In the genomic region with DNA sequence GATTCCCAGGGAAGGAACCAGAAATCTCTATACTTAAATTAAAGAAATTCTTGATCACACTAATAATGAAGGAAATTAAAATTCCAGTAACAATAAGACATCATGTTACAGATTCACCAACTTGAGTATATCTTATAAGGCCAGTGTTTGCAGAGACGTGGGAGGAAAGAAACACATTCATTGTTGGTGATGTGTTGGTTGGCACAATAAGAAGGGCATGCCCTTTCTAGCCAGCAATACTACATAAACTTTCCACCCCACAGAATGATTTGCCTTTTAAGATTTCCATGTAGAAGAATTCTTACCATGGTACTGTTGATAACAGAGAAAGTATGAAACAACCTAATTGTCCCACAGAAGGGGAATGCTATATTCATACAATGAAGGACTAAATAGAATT, we compare ENCODE assay signal across 15 cellular contexts.
A peak's percentile ranks its signal among the peaks of the same experiment; 100 is the strongest.
DNase-seq lines count a peak whose midpoint lies in the region; ATAC-seq and TF ChIP-seq lines count a peak whose summit lies in the region.
"Had no signal": no experiment of that assay in that cellular context is flagged by ENCODE, and none has a peak within 500 bp of the region (broad histone marks: within the 10 kb centered on the region; RNA-seq: fewer than 3 reads in every experiment).

No MANE protein-coding gene starts in this region.

- H3K4me1 Mint-ChIP-seq in activated CD4-positive, alpha-beta memory T cell treated with anti-CD3 and anti-CD28 coated beads, Interleukin-2, amount 10 ng/mL, durations not matched to agents 7 days and 5 days: no peaks in the 10 kb centered on the region
- H3K4me1 Mint-ChIP-seq in activated T-cell treated with anti-CD3 and anti-CD28 coated beads, Interleukin-2, amount 50 U/mL, for 72 hours (ENCODE audit: low read depth): no peaks in the 10 kb centered on the region
- H3K4me1 Mint-ChIP-seq: CD4-positive, alpha-beta memory T cell had no signal

- no peaks in the 10 kb centered on the region for H3K27me3 ChIP-seq in PC-3 (ENCODE audit: low read length)
- H3K27me3 ChIP-seq: BE2C had no signal

- H3K9ac ChIP-seq in PC-3 (ENCODE audit: low read length): no peak overlapping the region

- no peak overlapping the region for H3K4me2 ChIP-seq in PC-3 (ENCODE audit: low read length)
- H3K4me2 ChIP-seq: A549 had no signal

- no peak overlapping the region for H3K27ac ChIP-seq in PC-3 (ENCODE audit: low read length)
- H3K27ac ChIP-seq: A549, C4-2B had no signal

- H3K4me3 Mint-ChIP-seq in activated CD4-positive, alpha-beta memory T cell treated with anti-CD3 and anti-CD28 coated beads, Interleukin-2, amount 10 ng/mL, durations not matched to agents 7 days and 5 days: no peak overlapping the region
- no peak overlapping the region for H3K4me3 Mint-ChIP-seq in activated T-cell treated with anti-CD3 and anti-CD28 coated beads, Interleukin-2, amount 50 U/mL, for 72 hours
- H3K4me3 Mint-ChIP-seq: CD4-positive, alpha-beta memory T cell had no signal

- H3K79me2 ChIP-seq in PC-3 (ENCODE audit: low read length): no peaks in the 10 kb centered on the region

- H3K4me3 ChIP-seq in PC-3 (ENCODE audit: low read length) (no peak overlapping the region), astrocyte of the spinal cord (ENCODE audit: low read depth, low read length) (no peak overlapping the region), fibroblast of the aortic adventitia (ENCODE audit: low read depth, low read length) (no peak overlapping the region)
- H3K4me3 ChIP-seq: A549 had no signal

- in situ Hi-C loops in astrocyte of the spinal cord (cut with HindIII; ENCODE audit: low sequenced_read_pairs): no loop called here

- POLR2A ChIA-PET in PC-3 (lab: Charles Lee; ENCODE audit: unreplicated experiment): no interaction called here
- POLR2A ChIA-PET in activated CD4-positive, alpha-beta memory T cell treated with anti-CD3 and anti-CD28 coated beads, Interleukin-2, amount 10 ng/mL, durations not matched to agents 7 days and 5 days (lab: Charles Lee): no interaction called here

- H3K4me1 ChIP-seq in PC-3 (ENCODE audit: insufficient read depth, low read length): no peaks in the 10 kb centered on the region
- H3K4me1 ChIP-seq: A549, BE2C had no signal

- no peaks in the 10 kb centered on the region for H3K27me3 Mint-ChIP-seq in activated CD4-positive, alpha-beta memory T cell treated with anti-CD3 and anti-CD28 coated beads, Interleukin-2, amount 10 ng/mL, durations not matched to agents 7 days and 5 days
- H3K27me3 Mint-ChIP-seq in activated T-cell treated with anti-CD3 and anti-CD28 coated beads, Interleukin-2, amount 50 U/mL, for 72 hours (ENCODE audit: low read depth): no peaks in the 10 kb centered on the region
- H3K27me3 Mint-ChIP-seq: CD4-positive, alpha-beta memory T cell had no signal

- CTCF ChIA-PET in PC-3 (lab: Charles Lee): no interaction called here
- CTCF ChIA-PET in activated CD4-positive, alpha-beta memory T cell treated with anti-CD3 and anti-CD28 coated beads, Interleukin-2, amount 10 ng/mL, durations not matched to agents 7 days and 5 days (lab: Charles Lee): no interaction called here

- no peaks in the 10 kb centered on the region for H3K9me3 ChIP-seq in PC-3 (ENCODE audit: low read length)
- H3K9me3 ChIP-seq: A549, BE2C had no signal

- H4K20me1 ChIP-seq in PC-3 (ENCODE audit: low read length): no peaks in the 10 kb centered on the region

- DNase-seq in PC-3 (peak; percentile 53), astrocyte of the spinal cord (ENCODE audit: low read depth, low spot score) (peak; percentile 9), fibroblast of the aortic adventitia (ENCODE audit: low read depth) (peak; percentile 11), NCI-H524 (lab: John Stamatoyannopoulos, UW) (no peak), NCI-H1436 (lab: John Stamatoyannopoulos, UW) (no peak)
- no peak for DNase-seq in activated CD4-positive, alpha-beta memory T cell treated with anti-CD3 and anti-CD28 coated beads, Interleukin-2, amount 10 ng/mL, durations not matched to agents 7 days and 5 days
- no peak for DNase-seq in activated T-cell treated with anti-CD3 and anti-CD28 coated beads, Interleukin-2, amount 50 U/mL, for 72 hours
- DNase-seq: BE2C; CD4-positive, alpha-beta memory T cell; DMS153; DMS79 treated with DMSO at 0.1 percent for 48 hours; EL; IMR-90 had no signal

- no peaks in the 10 kb centered on the region for H3K9me2 ChIP-seq in PC-3 (replicated peaks; ENCODE audit: low read length)

- H3K36me3 Mint-ChIP-seq in activated CD4-positive, alpha-beta memory T cell treated with anti-CD3 and anti-CD28 coated beads, Interleukin-2, amount 10 ng/mL, durations not matched to agents 7 days and 5 days (ENCODE audit: low read depth): no peaks in the 10 kb centered on the region
- no peaks in the 10 kb centered on the region for H3K36me3 Mint-ChIP-seq in activated T-cell treated with anti-CD3 and anti-CD28 coated beads, Interleukin-2, amount 50 U/mL, for 72 hours (ENCODE audit: insufficient read depth in 2 of 2)
- H3K36me3 Mint-ChIP-seq: CD4-positive, alpha-beta memory T cell had no signal

- TF ChIP-seq CTCF in PC-3 (conservative IDR thresholded peaks at IDR 0.05; ENCODE audit: low read depth, low read length): no peak
- TF ChIP-seq CTCF in astrocyte of the spinal cord (IDR thresholded peaks at IDR 0.05; ENCODE audit: low read depth, low read length): no peak
- no peak for TF ChIP-seq CTCF in fibroblast of the aortic adventitia (IDR thresholded peaks at IDR 0.05; ENCODE audit: insufficient read depth, low read length)

- no peaks in the 10 kb centered on the region for H3K36me3 ChIP-seq in PC-3 (ENCODE audit: low read depth, low read length)
- H3K36me3 ChIP-seq: BE2C had no signal

- H2AFZ ChIP-seq in PC-3 (ENCODE audit: low read length): no peak overlapping the region

- ATAC-seq in PC-3: no peak
- ATAC-seq in activated T-cell treated with anti-CD3 and anti-CD28 coated beads, Interleukin-2, amount 50 U/mL, for 72 hours (replicated peaks in 1 of 2): no peak
- ATAC-seq: A549 had no signal

- BruUV-seq in PC-3 (replicated peaks; lab: Mats Ljungman, UMichigan): no TSS peak

- no peaks in the 10 kb centered on the region for H3F3A ChIP-seq in PC-3 (ENCODE audit: low read length, unreplicated experiment)

- intact Hi-C loops in PC-3 (cut with micrococcal nuclease): no loop called here

- H3K27ac Mint-ChIP-seq in activated CD4-positive, alpha-beta memory T cell treated with anti-CD3 and anti-CD28 coated beads, Interleukin-2, amount 10 ng/mL, durations not matched to agents 7 days and 5 days: no peak overlapping the region
- H3K27ac Mint-ChIP-seq in activated T-cell treated with anti-CD3 and anti-CD28 coated beads, Interleukin-2, amount 50 U/mL, for 72 hours: no peak overlapping the region
- H3K27ac Mint-ChIP-seq: CD4-positive, alpha-beta memory T cell had no signal

- peaks cover 2% of the 10 kb centered on the region for H3K9me3 Mint-ChIP-seq in activated CD4-positive, alpha-beta memory T cell treated with anti-CD3 and anti-CD28 coated beads, Interleukin-2, amount 10 ng/mL, durations not matched to agents 7 days and 5 days
- peaks cover 0 to 7% of the 10 kb centered on the region in 2 donors for H3K9me3 Mint-ChIP-seq in activated T-cell treated with anti-CD3 and anti-CD28 coated beads, Interleukin-2, amount 50 U/mL, for 72 hours

Comparison
In these comparisons a context has a peak if more than half of its experiments do, and no peak if none do; other contexts are left out.
1. DNase-seq: peak in PC-3 (single experiment), astrocyte of the spinal cord (single experiment) and fibroblast of the aortic adventitia (single experiment); none in activated CD4-positive, alpha-beta memory T cell treated with anti-CD3 and anti-CD28 coated beads, Interleukin-2, amount 10 ng/mL, durations not matched to agents 7 days and 5 days (single experiment), NCI-H524 (0 of 2), NCI-H1436 (single experiment) and activated T-cell treated with anti-CD3 and anti-CD28 coated beads, Interleukin-2, amount 50 U/mL, for 72 hours (0 of 2).